Comparison of ENCODE assay signal across 16 cellular contexts in the genomic region with DNA sequence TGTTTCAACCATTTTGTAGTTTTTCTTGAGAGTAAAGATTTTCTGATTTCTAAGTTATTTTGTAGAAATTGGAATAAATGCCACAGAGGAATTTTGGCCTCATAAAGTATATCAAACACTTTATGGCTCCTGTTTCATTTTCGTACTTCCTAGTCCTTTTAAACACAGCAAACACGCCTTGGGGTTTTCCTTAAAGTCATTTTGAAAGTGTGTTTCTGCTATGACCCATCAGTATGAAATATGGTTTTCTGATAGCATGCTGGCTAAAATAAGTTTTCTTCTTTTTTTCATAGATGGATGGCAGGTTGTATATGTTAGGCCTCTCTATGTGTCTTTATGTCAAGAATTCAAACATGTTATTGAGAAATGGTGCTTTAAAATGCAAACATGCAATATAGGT.
"Had no signal": no experiment of that assay in that cellular context is flagged by ENCODE, and none has a peak within 500 bp of the region (broad histone marks: within the 10 kb centered on the region; RNA-seq: fewer than 3 reads in every experiment).

No MANE protein-coding gene starts in this region.

- H3K27ac ChIP-seq: ascending aorta, colonic mucosa, foreskin keratinocyte, hepatocyte, lower lobe of right lung, parathyroid adenoma, thyroid gland, WERI-Rb-1 had no signal

- H3K36me3 ChIP-seq: ascending aorta, colonic mucosa, lower lobe of right lung, thyroid gland, WERI-Rb-1 had no signal

- H3K4me1 ChIP-seq: ascending aorta, colonic mucosa, foreskin keratinocyte, lower lobe of right lung, parathyroid adenoma, thyroid gland had no signal

- DNase-seq: activated CD4-positive, alpha-beta T cell treated with anti-CD3 and anti-CD28 coated beads for 1 hour; activated CD4-positive, alpha-beta T cell treated with anti-CD3 and anti-CD28 coated beads, Interleukin-2, amount 50 U/mL, for 48 hours; activated gamma-delta T cell; colonic mucosa; foreskin keratinocyte; left colon; lower lobe of right lung; stimulated activated CD4-positive, alpha-beta T cell treated with anti-CD3 and anti-CD28 coated beads, Interleukin-4, amount 100 ng/mL, for 24 hours; thyroid gland; WERI-Rb-1 had no signal

- H3K9me3 ChIP-seq: ascending aorta, colonic mucosa, lower lobe of right lung, thyroid gland had no signal

- ATAC-seq: foreskin keratinocyte; left colon; lower lobe of right lung; sciatic nerve; stimulated activated effector memory CD8-positive, alpha-beta T cell treated with anti-CD3 and anti-CD28 coated beads, Interleukin-12 subunit alpha, Interleukin-12 subunit beta, amount 100 ng/mL, for 72 hours had no signal

- H3K4me3 ChIP-seq: ascending aorta, colonic mucosa, hepatocyte, lower lobe of right lung, smooth muscle cell, thyroid gland had no signal

- H3K27me3 ChIP-seq: ascending aorta, colonic mucosa, foreskin keratinocyte, hepatocyte, thyroid gland had no signal
